ENCODE assay signal across 15 cellular contexts in genomic region chr6:139744891-139745290, GRCh38.
"Had no signal": no experiment of that assay in that cellular context is flagged by ENCODE, and none has a peak within 500 bp of the region (broad histone marks: within the 10 kb centered on the region; RNA-seq: fewer than 3 reads in every experiment).

No MANE protein-coding gene starts in this region.

- ATAC-seq: activated CD8-positive, alpha-beta memory T cell treated with anti-CD3 and anti-CD28 coated beads, Interleukin-2, amount 10 ng/mL, durations not matched to agents 7 days and 5 days; esophagus mucosa; natural killer cell treated with Interleukin-12 subunit alpha and Interleukin-12 subunit beta and Interleukin-15 and Interleukin-18, amount 100 ng/mL, for 72 hours; right lobe of liver had no signal

- H3K9me3 Mint-ChIP-seq: activated CD4-positive, alpha-beta memory T cell treated with anti-CD3 and anti-CD28 coated beads for 36 hours; memory B cell; natural killer cell treated with Interleukin-12 subunit alpha and Interleukin-12 subunit beta and Interleukin-15 and Interleukin-18, amount 100 ng/mL, for 72 hours had no signal

- H3K36me3 ChIP-seq: left ventricle myocardium inferior, right lobe of liver had no signal

- DNase-seq: activated CD4-positive, alpha-beta memory T cell treated with anti-CD3 and anti-CD28 coated beads for 36 hours; activated CD4-positive, alpha-beta T cell treated with anti-CD3 and anti-CD28 coated beads for 1 hour; activated CD8-positive, alpha-beta memory T cell treated with anti-CD3 and anti-CD28 coated beads, Interleukin-2, amount 10 ng/mL, durations not matched to agents 7 days and 5 days; activated naive CD4-positive, alpha-beta T cell treated with anti-CD3 and anti-CD28 coated beads, Interleukin-2, amount 50 U/mL, for 16 hours; activated T-cell treated with anti-CD3 and anti-CD28 coated beads, Interleukin-2, amount 50 U/mL, for 1 hour; caudate nucleus; hypothalamus; left ventricle myocardium inferior; right lobe of liver; stimulated activated CD4-positive, alpha-beta T cell treated with anti-CD3 and anti-CD28 coated beads, Interleukin-12 subunit alpha, Interleukin-12 subunit beta, amount 100 ng/mL, for 4 hours; stimulated activated CD4-positive, alpha-beta T cell treated with anti-CD3 and anti-CD28 coated beads, Interleukin-2, amount 100 ng/mL, for 24 hours had no signal

- H3K36me3 Mint-ChIP-seq: activated CD4-positive, alpha-beta memory T cell treated with anti-CD3 and anti-CD28 coated beads for 36 hours; activated CD8-positive, alpha-beta memory T cell treated with anti-CD3 and anti-CD28 coated beads, Interleukin-2, amount 10 ng/mL, durations not matched to agents 7 days and 5 days; memory B cell; natural killer cell treated with Interleukin-12 subunit alpha and Interleukin-12 subunit beta and Interleukin-15 and Interleukin-18, amount 100 ng/mL, for 72 hours had no signal

- H3K9me3 ChIP-seq: left ventricle myocardium inferior, right lobe of liver had no signal

- H3K27me3 ChIP-seq: right lobe of liver had no signal

- FAIRE-seq: urothelium cell line had no signal

- H3K4me3 ChIP-seq: left ventricle myocardium inferior, right lobe of liver had no signal

- H3K27ac Mint-ChIP-seq: activated CD4-positive, alpha-beta memory T cell treated with anti-CD3 and anti-CD28 coated beads for 36 hours; activated CD8-positive, alpha-beta memory T cell treated with anti-CD3 and anti-CD28 coated beads, Interleukin-2, amount 10 ng/mL, durations not matched to agents 7 days and 5 days; memory B cell; natural killer cell treated with Interleukin-12 subunit alpha and Interleukin-12 subunit beta and Interleukin-15 and Interleukin-18, amount 100 ng/mL, for 72 hours had no signal

- H3K27me3 Mint-ChIP-seq: activated CD4-positive, alpha-beta memory T cell treated with anti-CD3 and anti-CD28 coated beads for 36 hours; memory B cell had no signal

- H3K4me3 Mint-ChIP-seq: activated CD4-positive, alpha-beta memory T cell treated with anti-CD3 and anti-CD28 coated beads for 36 hours; activated CD8-positive, alpha-beta memory T cell treated with anti-CD3 and anti-CD28 coated beads, Interleukin-2, amount 10 ng/mL, durations not matched to agents 7 days and 5 days; memory B cell; natural killer cell treated with Interleukin-12 subunit alpha and Interleukin-12 subunit beta and Interleukin-15 and Interleukin-18, amount 100 ng/mL, for 72 hours had no signal

- H3K27ac ChIP-seq: left ventricle myocardium inferior, right lobe of liver had no signal

- H3K4me1 Mint-ChIP-seq: activated CD8-positive, alpha-beta memory T cell treated with anti-CD3 and anti-CD28 coated beads, Interleukin-2, amount 10 ng/mL, durations not matched to agents 7 days and 5 days; memory B cell had no signal
